22 cellular contexts compared by ENCODE assay signal in the genomic region with DNA sequence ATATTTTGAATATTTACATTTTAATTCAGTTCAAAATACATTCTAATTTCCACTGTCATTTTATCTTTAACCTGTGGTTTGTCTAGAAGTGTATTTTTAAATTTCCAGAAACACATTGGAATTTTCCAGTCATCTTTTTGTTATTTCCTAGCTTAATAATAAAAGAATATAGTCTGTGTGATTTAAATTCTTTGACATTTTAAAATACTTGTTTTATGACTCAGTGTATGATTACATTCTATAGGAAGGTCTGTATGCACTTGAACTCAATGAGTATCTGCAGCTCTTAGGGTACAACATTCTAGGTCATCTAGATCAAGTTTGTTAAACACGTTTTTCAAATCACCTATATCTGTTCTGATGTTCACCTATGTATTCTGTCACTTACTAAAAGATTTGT.
DNase-seq lines count a peak whose midpoint lies in the region; ATAC-seq, FAIRE-seq and TF ChIP-seq lines count a peak whose summit lies in the region.
"Had no signal": no experiment of that assay in that cellular context is flagged by ENCODE, and none has a peak within 500 bp of the region (broad histone marks: within the 10 kb centered on the region; RNA-seq: fewer than 3 reads in every experiment).

No MANE protein-coding gene starts in this region.

- no peak overlapping the region for H3K4ac ChIP-seq in IMR-90 (ENCODE audit: low read depth, low read length)

- H3K36me3 Mint-ChIP-seq in activated naive CD8-positive, alpha-beta T cell treated with anti-CD3 and anti-CD28 coated beads for 36 hours: no peaks in the 10 kb centered on the region
- H3K36me3 Mint-ChIP-seq: activated naive CD8-positive, alpha-beta T cell treated with anti-CD3 and anti-CD28 coated beads, Interleukin-2, amount 10 ng/mL, durations not matched to agents 7 days and 5 days; stimulated activated naive B cell treated with anti-CD40 and anti-IgM and Interleukin-4, amounts not matched to agents 10 μg/mL and 1 μg/mL and 100 μg/mL, for 72 hours had no signal

- WGBS in IMR-90 (ENCODE audit: extremely low coverage in 2 of 2, insufficient read length in 1 of 2), 2 experiments: no CpG with 5 or more reads among the region's 1 CpG

- dilution Hi-C loops in IMR-90 (cut with HindIII; ENCODE audit: low sequenced_read_pairs, unreplicated experiment) (no loop called here), endothelial cell of umbilical vein (cut with MboI; ENCODE audit: extremely low pct_ligation_motif_present, low sequenced_read_pairs) (no loop called here)

- no peak overlapping the region for H3K4me2 ChIP-seq in IMR-90 (ENCODE audit: low read depth, low read length)
- no peak overlapping the region for H3K4me2 ChIP-seq in endothelial cell of umbilical vein (ENCODE audit: insufficient read depth, low read length)

- H3K14ac ChIP-seq in IMR-90 (replicated peaks; ENCODE audit: low read depth, low read length): no peak overlapping the region

- H3K27me3 ChIP-seq in IMR-90 (ENCODE audit: control insufficient read depth, insufficient read depth, low read length) (no peaks in the 10 kb centered on the region), endothelial cell of umbilical vein (ENCODE audit: control insufficient read depth in 2 of 2, insufficient read depth in 2 of 2, low read length in 2 of 2) (no peaks in the 10 kb centered on the region)
- H3K27me3 ChIP-seq: body of pancreas, Peyer's patch had no signal

- no peak overlapping the region for H2AFZ ChIP-seq in IMR-90 (replicated peaks; ENCODE audit: low read length, poor library complexity)
- no peak overlapping the region for H2AFZ ChIP-seq in endothelial cell of umbilical vein (ENCODE audit: low read depth, low read length)

- no peak for TF ChIP-seq RAD21 in IMR-90 (IDR thresholded peaks at IDR 0.05; ENCODE audit: low read length)

- no peaks in the 10 kb centered on the region for H4K20me1 ChIP-seq in IMR-90 (ENCODE audit: insufficient read depth, low read length)
- no peaks in the 10 kb centered on the region for H4K20me1 ChIP-seq in endothelial cell of umbilical vein (replicated peaks; ENCODE audit: control insufficient read depth, extremely low read depth, insufficient read depth, low read length)

- no peaks in the 10 kb centered on the region for H3K9me3 ChIP-seq in IMR-90 (ENCODE audit: control insufficient read depth, insufficient read depth, low read length)
- H3K9me3 ChIP-seq in endothelial cell of umbilical vein (replicated peaks; ENCODE audit: control insufficient read depth, insufficient read depth, low read length): no peaks in the 10 kb centered on the region
- H3K9me3 ChIP-seq: body of pancreas, Peyer's patch, psoas muscle, thoracic aorta had no signal

- no peak overlapping the region for H3K23ac ChIP-seq in IMR-90 (ENCODE audit: low read depth, low read length)

- in situ Hi-C loops in IMR-90 (cut with MboI; ENCODE audit: low sequenced_read_pairs): no loop called here

- CTCF ChIA-PET in IMR-90 (lab: Yijun Ruan, JAX): interaction anchor here (0.6 kb wide), 1 partner anchor 40 kb away, joined by 3 read pairs; no protein-coding TSS in a partner anchor
- CTCF ChIA-PET in endothelial cell of umbilical vein (lab: Charles Lee): interaction anchor here (1.2 to 2.5 kb wide), 4 partner anchors 15 to 48 kb away, joined by 3 to 7 read pairs (median 4); no protein-coding TSS in a partner anchor

- H3K36me3 ChIP-seq in IMR-90 (ENCODE audit: control insufficient read depth, insufficient read depth, low read length) (no peaks in the 10 kb centered on the region), endothelial cell of umbilical vein (ENCODE audit: control insufficient read depth in 2 of 2, extremely low read depth in 1 of 2, insufficient read depth in 2 of 2, low read length in 2 of 2) (no peaks in the 10 kb centered on the region)
- H3K36me3 ChIP-seq: Peyer's patch, thoracic aorta had no signal

- ATAC-seq in GM19395 (IDR thresholded peaks at IDR 0.05; ENCODE audit: unreplicated experiment) (peak; percentile 4), IMR-90 (ENCODE audit: low read depth) (peak; percentile 49; the same call in 1 of the 2 replicates)
- ATAC-seq: activated T-helper 17 cell treated with anti-CD3 and anti-CD28 coated beads, Interleukin-2, amount 50 U/mL, for 72 hours; body of pancreas; HCT116; psoas muscle had no signal

- H2BK15ac ChIP-seq in IMR-90 (ENCODE audit: low read depth, low read length): no peak overlapping the region; the same call in 2 of the 3 replicates

- H3K27me3 Mint-ChIP-seq in activated naive CD8-positive, alpha-beta T cell treated with anti-CD3 and anti-CD28 coated beads for 36 hours: peaks cover 38% of the 10 kb centered on the region

- no peak overlapping the region for H4K5ac ChIP-seq in IMR-90 (ENCODE audit: low read depth, low read length)

- no peaks in the 10 kb centered on the region for H3K9me3 Mint-ChIP-seq in activated naive CD8-positive, alpha-beta T cell treated with anti-CD3 and anti-CD28 coated beads for 36 hours
- H3K9me3 Mint-ChIP-seq: activated CD4-positive, alpha-beta T cell treated with anti-CD3 and anti-CD28 coated beads, Interleukin-2, amount 10 ng/mL, durations not matched to agents 7 days and 5 days; activated naive CD8-positive, alpha-beta T cell treated with anti-CD3 and anti-CD28 coated beads, Interleukin-2, amount 10 ng/mL, durations not matched to agents 7 days and 5 days; activated T-helper 17 cell treated with anti-CD3 and anti-CD28 coated beads, Interleukin-2, amount 50 U/mL, for 72 hours; stimulated activated naive B cell treated with anti-CD40 and anti-IgM and Interleukin-4, amounts not matched to agents 10 μg/mL and 1 μg/mL and 100 μg/mL, for 72 hours had no signal

- peak; percentile 68 for FAIRE-seq in endothelial cell of umbilical vein (lab: Jason Lieb, UNC)

- H3K4me1 Mint-ChIP-seq in activated naive CD8-positive, alpha-beta T cell treated with anti-CD3 and anti-CD28 coated beads for 36 hours: no peaks in the 10 kb centered on the region
- H3K4me1 Mint-ChIP-seq: activated CD4-positive, alpha-beta T cell treated with anti-CD3 and anti-CD28 coated beads, Interleukin-2, amount 10 ng/mL, durations not matched to agents 7 days and 5 days; activated naive CD8-positive, alpha-beta T cell treated with anti-CD3 and anti-CD28 coated beads, Interleukin-2, amount 10 ng/mL, durations not matched to agents 7 days and 5 days; activated T-helper 17 cell treated with anti-CD3 and anti-CD28 coated beads, Interleukin-2, amount 50 U/mL, for 72 hours had no signal

- H2BK120ac ChIP-seq in IMR-90 (ENCODE audit: low read depth, low read length): 0 out of 2 replicates have a peak overlapping the region, but pooled peaks have one; percentile 3

- H4K91ac ChIP-seq in IMR-90 (ENCODE audit: insufficient read depth, low read depth, low read length): no peak overlapping the region

- no peak overlapping the region for H2BK20ac ChIP-seq in IMR-90 (ENCODE audit: low read depth, low read length)

- POLR2A ChIA-PET in IMR-90 (lab: Charles Lee; ENCODE audit: unreplicated experiment) (no interaction called here), endothelial cell of umbilical vein (lab: Charles Lee) (no interaction called here)

- intact Hi-C loops in IMR-90 (cut with micrococcal nuclease) (no loop called here), endothelial cell of umbilical vein (cut with micrococcal nuclease) (no loop called here)

- no peaks in the 10 kb centered on the region for H3K79me2 ChIP-seq in endothelial cell of umbilical vein (ENCODE audit: control insufficient read depth, insufficient read depth, low read length)

- BruUV-seq in IMR-90 (replicated peaks; lab: Mats Ljungman, UMichigan) (no TSS peak), endothelial cell of umbilical vein (replicated peaks; lab: Mats Ljungman, UMichigan) (no TSS peak)

- H3K56ac ChIP-seq in IMR-90 (ENCODE audit: extremely low read depth, insufficient read depth, low read length): no peak overlapping the region

- H3K9ac ChIP-seq in IMR-90 (ENCODE audit: low read depth, low read length) (no peak overlapping the region), endothelial cell of umbilical vein (replicated peaks; ENCODE audit: extremely low read depth, insufficient read depth, low read length) (no peak overlapping the region)

- peak; percentile 51 for DNase-seq in IMR-90
- no peak for DNase-seq in endothelial cell of umbilical vein (ENCODE audit: low read depth, low spot score)
- DNase-seq in activated naive CD8-positive, alpha-beta T cell treated with anti-CD3 and anti-CD28 coated beads for 36 hours: no peak
- no peak for DNase-seq in NCI-H1694 treated with DMSO at 0.1 percent for 48 hours (lab: John Stamatoyannopoulos, UW)
- no peak for DNase-seq in NCI-H2029 (lab: John Stamatoyannopoulos, UW)
- DNase-seq in activated effector memory CD4-positive, alpha-beta T cell treated with anti-CD3 and anti-CD28 coated beads, Interleukin-2, amount 50 U/mL, for 16 hours: no peak
- DNase-seq: activated CD4-positive, alpha-beta T cell treated with anti-CD3 and anti-CD28 coated beads, Interleukin-2, amount 10 ng/mL, durations not matched to agents 7 days and 5 days; activated CD8-positive, alpha-beta memory T cell treated with anti-CD3 and anti-CD28 coated beads, Interleukin-2, amount 50 U/mL, for 4 hours; activated naive CD8-positive, alpha-beta T cell treated with anti-CD3 and anti-CD28 coated beads, Interleukin-2, amount 10 ng/mL, durations not matched to agents 7 days and 5 days; body of pancreas; effector CD8-positive, alpha-beta T cell; mammary epithelial cell; NCI-H1092 treated with DMSO at 0.1 percent for 48 hours; Peyer's patch; psoas muscle; stimulated activated naive B cell treated with anti-CD40 and anti-IgM and Interleukin-4, amounts not matched to agents 10 μg/mL and 1 μg/mL and 100 μg/mL, for 72 hours had no signal

- H3K4me3 ChIP-seq in IMR-90 (ENCODE audit: insufficient read depth, low read depth, low read length): no peak overlapping the region
- H3K4me3 ChIP-seq in endothelial cell of umbilical vein (replicated peaks in 1 of 3; ENCODE audit: insufficient read depth in 1 of 3, low read depth in 1 of 3, low read length in 3 of 3): no peak overlapping the region
- H3K4me3 ChIP-seq: body of pancreas, Peyer's patch, psoas muscle, SK-N-MC, thoracic aorta had no signal

- H2AK9ac ChIP-seq in IMR-90 (replicated peaks; ENCODE audit: low read depth, low read length, poor library complexity): no peak overlapping the region

- H3K4me3 Mint-ChIP-seq in activated naive CD8-positive, alpha-beta T cell treated with anti-CD3 and anti-CD28 coated beads for 36 hours: no peak overlapping the region
- H3K4me3 Mint-ChIP-seq: activated CD4-positive, alpha-beta T cell treated with anti-CD3 and anti-CD28 coated beads, Interleukin-2, amount 10 ng/mL, durations not matched to agents 7 days and 5 days; activated naive CD8-positive, alpha-beta T cell treated with anti-CD3 and anti-CD28 coated beads, Interleukin-2, amount 10 ng/mL, durations not matched to agents 7 days and 5 days; activated T-helper 17 cell treated with anti-CD3 and anti-CD28 coated beads, Interleukin-2, amount 50 U/mL, for 72 hours; stimulated activated naive B cell treated with anti-CD40 and anti-IgM and Interleukin-4, amounts not matched to agents 10 μg/mL and 1 μg/mL and 100 μg/mL, for 72 hours had no signal

- no peak overlapping the region for H4K8ac ChIP-seq in IMR-90 (ENCODE audit: low read depth in 2 of 2, low read length in 2 of 2)

- no peaks in the 10 kb centered on the region; a peak in 1 of 4 replicates for H3K79me1 ChIP-seq in IMR-90 (ENCODE audit: low read depth in 1 of 2, low read length in 2 of 2)

- no peak overlapping the region for H3K18ac ChIP-seq in IMR-90 (ENCODE audit: low read depth, low read length)

- peak overlapping the region; percentile 63 for H2BK5ac ChIP-seq in IMR-90 (ENCODE audit: low read depth, low read length, poor library complexity, severe bottlenecking)

- no peak for TF ChIP-seq CTCF in IMR-90 (conservative IDR thresholded peaks at IDR 0.05; ENCODE audit: low read depth, low read length)
- no peak for TF ChIP-seq CTCF in endothelial cell of umbilical vein (IDR thresholded peaks at IDR 0.05; ENCODE audit: extremely low read depth in 1 of 2, insufficient read depth in 1 of 2, low read depth in 1 of 2, low read length in 2 of 2)

- peaks cover 11% of the 10 kb centered on the region for H3K9me1 ChIP-seq in IMR-90 (ENCODE audit: insufficient read depth, low read length)
- no peaks in the 10 kb centered on the region for H3K9me1 ChIP-seq in endothelial cell of umbilical vein (replicated peaks; ENCODE audit: control insufficient read depth, extremely low read depth, insufficient read depth, low read length)

- H3K27ac ChIP-seq in IMR-90 (ENCODE audit: insufficient read depth, low read length) (no peak overlapping the region), endothelial cell of umbilical vein (ENCODE audit: insufficient read depth, low read depth, low read length) (no peak overlapping the region)
- H3K27ac ChIP-seq: body of pancreas, Peyer's patch, psoas muscle, SK-N-MC, thoracic aorta, VCaP had no signal

- TF ChIP-seq POLR2A in IMR-90 (IDR thresholded peaks at IDR 0.05; ENCODE audit: low read depth, low read length) (no peak), endothelial cell of umbilical vein (IDR thresholded peaks at IDR 0.05; ENCODE audit: low read depth, low read length) (no peak)

- H2AK5ac ChIP-seq in IMR-90 (ENCODE audit: low read depth, low read length): no peak overlapping the region

- peaks cover 12% of the 10 kb centered on the region for H3K4me1 ChIP-seq in IMR-90 (ENCODE audit: control insufficient read depth, insufficient read depth, low read length)
- no peaks in the 10 kb centered on the region for H3K4me1 ChIP-seq in endothelial cell of umbilical vein (ENCODE audit: control insufficient read depth, extremely low read depth, insufficient read depth, low read length)
- H3K4me1 ChIP-seq: body of pancreas, psoas muscle had no signal

- no peak overlapping the region for H3K27ac Mint-ChIP-seq in activated naive CD8-positive, alpha-beta T cell treated with anti-CD3 and anti-CD28 coated beads for 36 hours
- H3K27ac Mint-ChIP-seq: activated CD4-positive, alpha-beta T cell treated with anti-CD3 and anti-CD28 coated beads, Interleukin-2, amount 10 ng/mL, durations not matched to agents 7 days and 5 days; activated naive CD8-positive, alpha-beta T cell treated with anti-CD3 and anti-CD28 coated beads, Interleukin-2, amount 10 ng/mL, durations not matched to agents 7 days and 5 days; activated T-helper 17 cell treated with anti-CD3 and anti-CD28 coated beads, Interleukin-2, amount 50 U/mL, for 72 hours; stimulated activated naive B cell treated with anti-CD40 and anti-IgM and Interleukin-4, amounts not matched to agents 10 μg/mL and 1 μg/mL and 100 μg/mL, for 72 hours had no signal
